ENCODE assay signal across 26 cellular contexts in the genomic region with DNA sequence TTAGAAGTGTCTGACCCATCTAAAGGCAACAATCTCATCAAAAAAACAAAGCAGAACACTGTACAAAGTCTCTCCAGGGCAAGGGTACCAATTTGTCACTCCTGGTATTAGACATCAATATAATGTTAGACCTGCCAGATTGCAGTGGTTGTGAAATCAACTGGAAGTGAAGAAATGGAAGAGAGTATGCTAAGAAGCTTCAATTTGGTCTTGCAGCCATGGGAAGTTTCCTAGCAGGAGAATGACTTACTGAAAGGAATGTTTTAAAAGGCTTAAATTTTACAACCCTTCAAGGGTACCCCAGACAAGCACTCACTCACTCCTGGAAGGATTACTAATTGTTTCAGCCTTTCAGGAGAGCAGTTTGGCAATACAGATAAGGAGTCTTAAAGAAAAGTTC. TPM values are rescaled to one million over a fixed set of nuclear protein-coding genes. Genes with fewer than 3 reads are reported as not detected.
DNase-seq lines count a peak whose midpoint lies in the region; ATAC-seq, FAIRE-seq and TF ChIP-seq lines count a peak whose summit lies in the region.
"Had no signal": no experiment of that assay in that cellular context is flagged by ENCODE, and none has a peak within 500 bp of the region (broad histone marks: within the 10 kb centered on the region; RNA-seq: fewer than 3 reads in every experiment).

No MANE protein-coding gene starts in this region.

- no peak for TF ChIP-seq POLR2A in H54 (IDR thresholded peaks at IDR 0.05; ENCODE audit: low read depth, low read length)

- intact Hi-C loops in A673 (cut with micrococcal nuclease; ENCODE audit: unreplicated experiment): no loop called here

- H3K4me3 ChIP-seq in A673 (ENCODE audit: low read depth, low read length, poor library complexity, severe bottlenecking): no peak overlapping the region
- no peak overlapping the region for H3K4me3 ChIP-seq in fibroblast of villous mesenchyme (ENCODE audit: low read depth, low read length)
- H3K4me3 ChIP-seq: adrenal gland, dorsolateral prefrontal cortex had no signal

- no peaks in the 10 kb centered on the region for H3K36me3 ChIP-seq in A673 (ENCODE audit: insufficient read depth, low read length, poor library complexity, severe bottlenecking)
- H3K36me3 ChIP-seq: adrenal gland had no signal

- FAIRE-seq in G401.6 (lab: Jason Lieb, UNC): peak; percentile 97
- FAIRE-seq in TTC549 (lab: Jason Lieb, UNC): peak; percentile 97
- no peak for FAIRE-seq in H54 (lab: Jason Lieb, UNC)
- FAIRE-seq: bronchial epithelial cell, GM12892 had no signal

- CTCF ChIA-PET in A673 (lab: Charles Lee): no interaction called here

- TF ChIP-seq CTCF in A673 (conservative IDR thresholded peaks at IDR 0.05; ENCODE audit: low read depth, low read length) (no peak), fibroblast of villous mesenchyme (IDR thresholded peaks at IDR 0.05; ENCODE audit: insufficient read depth, low read depth, low read length) (no peak)

- no TSS peak for BruUV-seq in A673 (replicated peaks; lab: Mats Ljungman, UMichigan)

- DNase-seq in A673 (ENCODE audit: low spot score) (peak; percentile 76), fibroblast of villous mesenchyme (ENCODE audit: low read depth) (peak; percentile 70), H54 (ENCODE audit: insufficient read length, low spot score) (no peak), middle frontal gyrus (ENCODE audit: extremely low spot score, low spot score) (no peak)
- DNase-seq: ACHN; activated CD4-positive, alpha-beta T cell treated with anti-CD3 and anti-CD28 coated beads, Interleukin-2, amount 10 ng/mL, durations not matched to agents 7 days and 5 days; activated CD8-positive, alpha-beta memory T cell treated with anti-CD3 and anti-CD28 coated beads, Interleukin-2, amount 50 U/mL, for 48 hours; activated effector memory CD4-positive, alpha-beta T cell treated with anti-CD3 and anti-CD28 coated beads, Interleukin-2, amount 50 U/mL, for 16 hours; adrenal gland; CD4-positive, alpha-beta T cell; DMS153; dorsolateral prefrontal cortex; H7; left cardiac atrium; mesendoderm; NCI-H1436 treated with DMSO at 0.1 percent for 48 hours; NCI-H69; posterior cingulate gyrus; stimulated activated CD4-positive, alpha-beta T cell treated with anti-CD3 and anti-CD28 coated beads, Interleukin-1b, Interleukin-23, amount 100 ng/mL, for 48 hours; stimulated activated naive B cell treated with anti-CD40 and anti-IgM and Interleukin-4, amounts not matched to agents 10 μg/mL and 1 μg/mL and 100 μg/mL, for 72 hours had no signal

- ATAC-seq in GM18498 (IDR thresholded peaks at IDR 0.05; ENCODE audit: unreplicated experiment) (no peak), GM18520 (IDR thresholded peaks at IDR 0.05; ENCODE audit: unreplicated experiment) (no peak)
- ATAC-seq: left cardiac atrium; stimulated activated naive B cell treated with anti-CD40 and anti-IgM and Interleukin-4, amounts not matched to agents 10 μg/mL and 1 μg/mL and 100 μg/mL, for 72 hours had no signal

- no peaks in the 10 kb centered on the region for H3K9me3 ChIP-seq in A673 (ENCODE audit: low read depth, low read length, poor library complexity, severe bottlenecking)
- H3K9me3 ChIP-seq: adrenal gland had no signal

- H3K27ac ChIP-seq in A673 (ENCODE audit: low read depth, low read length, poor library complexity, severe bottlenecking): no peak overlapping the region
- H3K27ac ChIP-seq: adrenal gland, dorsolateral prefrontal cortex had no signal

- H3K27me3 ChIP-seq in A673 (replicated peaks; ENCODE audit: insufficient read depth, low read depth, low read length, poor library complexity): no peaks in the 10 kb centered on the region
- H3K27me3 ChIP-seq: adrenal gland had no signal

- POLR2A ChIA-PET in A673 (lab: Charles Lee; ENCODE audit: low non-redundant PET): no interaction called here

- H3K4me1 ChIP-seq in A673 (ENCODE audit: insufficient read depth, low read length, poor library complexity, severe bottlenecking): peaks cover 83% of the 10 kb centered on the region

RNA-seq across cellular contexts. Expression of gene LLPH, which starts 18.9 kb away (rescaled TPM):
- total RNA-seq in A673 (2021) (49.5 and 51.3 TPM in 2 replicates), fibroblast of villous mesenchyme (3.9 and 5.6 TPM in 2 replicates)

RNA-seq across cellular contexts. Expression of gene TMBIM4, which starts 58.2 kb away (rescaled TPM):
- total RNA-seq in A673 (2021) (61.8 and 62.1 TPM in 2 replicates), fibroblast of villous mesenchyme (80.5 and 175 TPM in 2 replicates)
- total RNA-seq: H7 had no signal

Comparison
In these comparisons a context has a peak if more than half of its experiments do, and no peak if none do; other contexts are left out.
1. DNase-seq: peak in A673 (single experiment) and fibroblast of villous mesenchyme (single experiment); none in H54 (single experiment) and middle frontal gyrus (single experiment).